Comparison of ENCODE assay signal across 17 cellular contexts in genomic region chr10:71755179-71755879, GRCh38. TPM values are rescaled to one million over a fixed set of nuclear protein-coding genes. Genes with fewer than 3 reads are reported as not detected.
DNase-seq lines count a peak whose midpoint lies in the region; ATAC-seq and TF ChIP-seq lines count a peak whose summit lies in the region.
"Had no signal": no experiment of that assay in that cellular context is flagged by ENCODE, and none has a peak within 500 bp of the region (broad histone marks: within the 10 kb centered on the region; RNA-seq: fewer than 3 reads in every experiment).

No MANE protein-coding gene starts in this region.

- POLR2A ChIA-PET in activated CD4-positive, alpha-beta memory T cell treated with anti-CD3 and anti-CD28 coated beads for 36 hours (lab: Charles Lee) = interaction anchor here (0.9 to 5.8 kb wide), 5 partner anchors 13 to 429 kb away, joined by 3 to 108 read pairs (median 12); partner anchors contain the start of gene VSIR
- POLR2A ChIA-PET in activated CD4-positive, alpha-beta memory T cell treated with anti-CD3 and anti-CD28 coated beads, Interleukin-2, amount 10 ng/mL, durations not matched to agents 7 days and 5 days (lab: Charles Lee) = interaction anchor here (0.8 to 5.9 kb wide), 4 partner anchors 11 to 28 kb away, joined by 3 to 142 read pairs (median 20); partner anchors contain the start of gene VSIR
- POLR2A ChIA-PET in T-cell (lab: Charles Lee) = interaction anchor here in 1 of 2 donors (0.5 to 1.0 kb wide), 2 partner anchors 14 to 564 kb away, joined by 3 to 7 read pairs; no protein-coding TSS in a partner anchor

- CTCF ChIA-PET in activated CD4-positive, alpha-beta memory T cell treated with anti-CD3 and anti-CD28 coated beads for 36 hours (lab: Charles Lee) = interaction anchor here (0.6 to 2.6 kb wide), 6 partner anchors 12 to 1759 kb away, joined by 3 to 9 read pairs (median 4); partner anchors contain the start of gene VSIR
- CTCF ChIA-PET in activated CD4-positive, alpha-beta memory T cell treated with anti-CD3 and anti-CD28 coated beads, Interleukin-2, amount 10 ng/mL, durations not matched to agents 7 days and 5 days (lab: Charles Lee) = interaction anchor here (1.2 to 6.7 kb wide), 3 partner anchors 13 to 58 kb away, joined by 4 to 42 read pairs (median 39); partner anchors contain the start of gene VSIR
- CTCF ChIA-PET in T-cell (lab: Charles Lee) = interaction anchor here in 1 of 2 donors (0.9 to 1.0 kb wide), 3 partner anchors 13 to 57 kb away, joined by 3 to 5 read pairs (median 4); partner anchors contain the start of gene VSIR

- no peak overlapping the region for H3K4me3 ChIP-seq in hepatocyte

- peaks cover 91% of the 10 kb centered on the region for H3K4me1 Mint-ChIP-seq in activated CD4-positive, alpha-beta memory T cell treated with anti-CD3 and anti-CD28 coated beads for 36 hours (ENCODE audit: low read depth)
- H3K4me1 Mint-ChIP-seq in activated CD4-positive, alpha-beta memory T cell treated with anti-CD3 and anti-CD28 coated beads, Interleukin-2, amount 10 ng/mL, durations not matched to agents 7 days and 5 days = peaks cover 75% of the 10 kb centered on the region
- H3K4me1 Mint-ChIP-seq in T-cell = peaks cover 83 to 93% (median 86%) of the 10 kb centered on the region in 3 donors
- peaks cover 94% of the 10 kb centered on the region for H3K4me1 Mint-ChIP-seq in stimulated activated naive CD8-positive, alpha-beta T cell treated with anti-CD3 and anti-CD28 coated beads, Interleukin-15, amount 100 ng/mL, for 72 hours

- no peaks in the 10 kb centered on the region for H3K27me3 Mint-ChIP-seq in activated CD4-positive, alpha-beta memory T cell treated with anti-CD3 and anti-CD28 coated beads for 36 hours
- no peaks in the 10 kb centered on the region for H3K27me3 Mint-ChIP-seq in activated CD4-positive, alpha-beta memory T cell treated with anti-CD3 and anti-CD28 coated beads, Interleukin-2, amount 10 ng/mL, durations not matched to agents 7 days and 5 days
- no peaks in the 10 kb centered on the region for H3K27me3 Mint-ChIP-seq in T-cell
- H3K27me3 Mint-ChIP-seq in stimulated activated naive CD8-positive, alpha-beta T cell treated with anti-CD3 and anti-CD28 coated beads, Interleukin-15, amount 100 ng/mL, for 72 hours = no peaks in the 10 kb centered on the region
- H3K27me3 Mint-ChIP-seq: stimulated activated naive B cell treated with anti-CD40 and anti-IgM and Interleukin-4, amounts not matched to agents 10 μg/mL and 1 μg/mL and 100 μg/mL, for 72 hours had no signal

- intact Hi-C loops in activated CD4-positive, alpha-beta memory T cell treated with anti-CD3 and anti-CD28 coated beads for 36 hours (cut with micrococcal nuclease) = no loop called here

- H3K27ac Mint-ChIP-seq in activated CD4-positive, alpha-beta memory T cell treated with anti-CD3 and anti-CD28 coated beads for 36 hours = peak overlapping the region; percentile 89
- no peak overlapping the region for H3K27ac Mint-ChIP-seq in activated CD4-positive, alpha-beta memory T cell treated with anti-CD3 and anti-CD28 coated beads, Interleukin-2, amount 10 ng/mL, durations not matched to agents 7 days and 5 days
- peak overlapping the region; percentile 93 to 98 for H3K27ac Mint-ChIP-seq in T-cell
- H3K27ac Mint-ChIP-seq in stimulated activated naive CD8-positive, alpha-beta T cell treated with anti-CD3 and anti-CD28 coated beads, Interleukin-15, amount 100 ng/mL, for 72 hours = peak overlapping the region in 1 of 2 donors; percentile 87
- H3K27ac Mint-ChIP-seq: activated T-cell treated with anti-CD3 and anti-CD28 coated beads, Interleukin-2, amount 50 U/mL, for 72 hours; H9 had no signal

- no peak overlapping the region for H2AFZ ChIP-seq in hepatocyte

- TF ChIP-seq CTCF in hepatocyte (IDR thresholded peaks at IDR 0.05; ENCODE audit: poor library complexity) = no peak

- H3K27me3 ChIP-seq in hepatocyte = no peaks in the 10 kb centered on the region
- H3K27me3 ChIP-seq: brain microvascular endothelial cell had no signal

- H3K9me3 ChIP-seq in hepatocyte (ENCODE audit: low read depth) = no peaks in the 10 kb centered on the region

- peaks cover 14% of the 10 kb centered on the region for H3K4me1 ChIP-seq in hepatocyte (ENCODE audit: insufficient read depth)

- H3K9me2 ChIP-seq in hepatocyte (replicated peaks; ENCODE audit: insufficient read depth) = no peaks in the 10 kb centered on the region

- H3K36me3 ChIP-seq in hepatocyte (replicated peaks; ENCODE audit: insufficient read depth, low read depth) = no peaks in the 10 kb centered on the region
- H3K36me3 ChIP-seq: brain microvascular endothelial cell had no signal

- peak overlapping the region; percentile 80 for H3K27ac ChIP-seq in substantia nigra (ENCODE audit: low read depth, low read length, poor library complexity, severe bottlenecking)
- no peak overlapping the region for H3K27ac ChIP-seq in hepatocyte
- H3K27ac ChIP-seq: brain microvascular endothelial cell had no signal

- H3K4me3 Mint-ChIP-seq in activated CD4-positive, alpha-beta memory T cell treated with anti-CD3 and anti-CD28 coated beads for 36 hours = no peak overlapping the region
- H3K4me3 Mint-ChIP-seq in activated CD4-positive, alpha-beta memory T cell treated with anti-CD3 and anti-CD28 coated beads, Interleukin-2, amount 10 ng/mL, durations not matched to agents 7 days and 5 days = no peak overlapping the region
- peak overlapping the region in 1 of 3 donors; percentile 66 for H3K4me3 Mint-ChIP-seq in T-cell
- H3K4me3 Mint-ChIP-seq in stimulated activated naive CD8-positive, alpha-beta T cell treated with anti-CD3 and anti-CD28 coated beads, Interleukin-15, amount 100 ng/mL, for 72 hours = no peak overlapping the region
- H3K4me3 Mint-ChIP-seq: H9; stimulated activated naive B cell treated with anti-CD40 and anti-IgM and Interleukin-4, amounts not matched to agents 10 μg/mL and 1 μg/mL and 100 μg/mL, for 72 hours had no signal

- no peaks in the 10 kb centered on the region for H4K20me1 ChIP-seq in hepatocyte (ENCODE audit: insufficient read depth, poor library complexity, severe bottlenecking)

- 88% methylated on average over 16 of the region's 16 CpGs for WGBS in hepatocyte (ENCODE audit: low lambda C conversion rate, missing lambda C conversion rate)

- H3K9me3 Mint-ChIP-seq in activated CD4-positive, alpha-beta memory T cell treated with anti-CD3 and anti-CD28 coated beads for 36 hours = no peaks in the 10 kb centered on the region
- H3K9me3 Mint-ChIP-seq in activated CD4-positive, alpha-beta memory T cell treated with anti-CD3 and anti-CD28 coated beads, Interleukin-2, amount 10 ng/mL, durations not matched to agents 7 days and 5 days = no peaks in the 10 kb centered on the region
- H3K9me3 Mint-ChIP-seq in T-cell = no peaks in the 10 kb centered on the region
- no peaks in the 10 kb centered on the region for H3K9me3 Mint-ChIP-seq in stimulated activated naive CD8-positive, alpha-beta T cell treated with anti-CD3 and anti-CD28 coated beads, Interleukin-15, amount 100 ng/mL, for 72 hours
- H3K9me3 Mint-ChIP-seq: activated T-cell treated with anti-CD3 and anti-CD28 coated beads, Interleukin-2, amount 50 U/mL, for 72 hours; H9; stimulated activated naive B cell treated with anti-CD40 and anti-IgM and Interleukin-4, amounts not matched to agents 10 μg/mL and 1 μg/mL and 100 μg/mL, for 72 hours had no signal

- no peaks in the 10 kb centered on the region for H3K79me2 ChIP-seq in hepatocyte

- DNase-seq in activated CD4-positive, alpha-beta memory T cell treated with anti-CD3 and anti-CD28 coated beads for 36 hours = no peak
- no peak for DNase-seq in activated CD4-positive, alpha-beta memory T cell treated with anti-CD3 and anti-CD28 coated beads, Interleukin-2, amount 10 ng/mL, durations not matched to agents 7 days and 5 days
- no peak for DNase-seq in T-cell
- peak; percentile 38 for DNase-seq in glomerular visceral epithelial cell (ENCODE audit: extremely low spot score)
- peak in 1 of 49 donors; percentile 10 for DNase-seq in substantia nigra (lab: John Stamatoyannopoulos, UW)
- DNase-seq in hepatocyte (ENCODE audit: low spot score) = no peak
- no peak for DNase-seq in stimulated activated naive CD8-positive, alpha-beta T cell treated with anti-CD3 and anti-CD28 coated beads, Interleukin-15, amount 100 ng/mL, for 72 hours
- no peak for DNase-seq in ureter (ENCODE audit: low spot score)
- DNase-seq: activated T-cell treated with anti-CD3 and anti-CD28 coated beads, Interleukin-2, amount 50 U/mL, for 72 hours; brain microvascular endothelial cell; H9; NCI-H1694; NCI-H510A; stimulated activated CD4-positive, alpha-beta T cell treated with anti-CD3 and anti-CD28 coated beads, Interleukin-4, amount 100 ng/mL, for 24 hours; stimulated activated naive B cell treated with anti-CD40 and anti-IgM and Interleukin-4, amounts not matched to agents 10 μg/mL and 1 μg/mL and 100 μg/mL, for 72 hours had no signal

- no peak overlapping the region for H3K4me2 ChIP-seq in hepatocyte

- H3K36me3 Mint-ChIP-seq in activated CD4-positive, alpha-beta memory T cell treated with anti-CD3 and anti-CD28 coated beads for 36 hours = peaks cover 57% of the 10 kb centered on the region
- H3K36me3 Mint-ChIP-seq in activated CD4-positive, alpha-beta memory T cell treated with anti-CD3 and anti-CD28 coated beads, Interleukin-2, amount 10 ng/mL, durations not matched to agents 7 days and 5 days (ENCODE audit: low read depth) = peaks cover 79% of the 10 kb centered on the region
- peaks cover 27% of the 10 kb centered on the region for H3K36me3 Mint-ChIP-seq in T-cell

- ATAC-seq in T-cell (replicated peaks in 1 of 4) = no peak
- no peak for ATAC-seq in stimulated activated naive CD8-positive, alpha-beta T cell treated with anti-CD3 and anti-CD28 coated beads, Interleukin-15, amount 100 ng/mL, for 72 hours
- ATAC-seq: activated T-cell treated with anti-CD3 and anti-CD28 coated beads, Interleukin-2, amount 50 U/mL, for 72 hours; stimulated activated naive B cell treated with anti-CD40 and anti-IgM and Interleukin-4, amounts not matched to agents 10 μg/mL and 1 μg/mL and 100 μg/mL, for 72 hours had no signal

RNA-seq across cellular contexts. Expression of gene VSIR, which starts 18.0 kb away (rescaled TPM):
- total RNA-seq in activated CD4-positive, alpha-beta memory T cell treated with anti-CD3 and anti-CD28 coated beads for 36 hours = 100 to 1,000 TPM; 112 TPM
- total RNA-seq in activated CD4-positive, alpha-beta memory T cell treated with anti-CD3 and anti-CD28 coated beads, Interleukin-2, amount 10 ng/mL, durations not matched to agents 7 days and 5 days = 100 to 1,000 TPM; 109 TPM
- total RNA-seq in T-cell (100 to 1,000 TPM in 2 of 5 donors, 10 to 100 TPM in 3; 81.4 to 134 (median 98.3) TPM), hepatocyte (10.1 and 13.6 TPM in 2 replicates), ureter (65.6 TPM)
- polyA plus RNA-seq in hepatocyte = 43.4 and 45.5 TPM in 2 replicates

RNA-seq across cellular contexts. Expression of gene C10orf105, which starts 35.8 kb away (rescaled TPM):
- under 1 TPM; 0.63 to 0.76 TPM for total RNA-seq in activated CD4-positive, alpha-beta memory T cell treated with anti-CD3 and anti-CD28 coated beads for 36 hours
- under 1 TPM; 0.25 to 0.33 TPM for total RNA-seq in activated CD4-positive, alpha-beta memory T cell treated with anti-CD3 and anti-CD28 coated beads, Interleukin-2, amount 10 ng/mL, durations not matched to agents 7 days and 5 days
- under 1 TPM; 0.15 to 0.45 (median 0.16) TPM for total RNA-seq in T-cell
- total RNA-seq in hepatocyte = not detected in 2 replicates
- 0.21 TPM in 1 of 2 replicates, not detected in the other for polyA plus RNA-seq in hepatocyte
- total RNA-seq in ureter = 0.34 TPM
- total RNA-seq: renal cortical epithelial cell had no signal
- polyA plus RNA-seq: keratinocyte had no signal
